Comparison of ENCODE assay signal across 1 cellular context in the genomic region with DNA sequence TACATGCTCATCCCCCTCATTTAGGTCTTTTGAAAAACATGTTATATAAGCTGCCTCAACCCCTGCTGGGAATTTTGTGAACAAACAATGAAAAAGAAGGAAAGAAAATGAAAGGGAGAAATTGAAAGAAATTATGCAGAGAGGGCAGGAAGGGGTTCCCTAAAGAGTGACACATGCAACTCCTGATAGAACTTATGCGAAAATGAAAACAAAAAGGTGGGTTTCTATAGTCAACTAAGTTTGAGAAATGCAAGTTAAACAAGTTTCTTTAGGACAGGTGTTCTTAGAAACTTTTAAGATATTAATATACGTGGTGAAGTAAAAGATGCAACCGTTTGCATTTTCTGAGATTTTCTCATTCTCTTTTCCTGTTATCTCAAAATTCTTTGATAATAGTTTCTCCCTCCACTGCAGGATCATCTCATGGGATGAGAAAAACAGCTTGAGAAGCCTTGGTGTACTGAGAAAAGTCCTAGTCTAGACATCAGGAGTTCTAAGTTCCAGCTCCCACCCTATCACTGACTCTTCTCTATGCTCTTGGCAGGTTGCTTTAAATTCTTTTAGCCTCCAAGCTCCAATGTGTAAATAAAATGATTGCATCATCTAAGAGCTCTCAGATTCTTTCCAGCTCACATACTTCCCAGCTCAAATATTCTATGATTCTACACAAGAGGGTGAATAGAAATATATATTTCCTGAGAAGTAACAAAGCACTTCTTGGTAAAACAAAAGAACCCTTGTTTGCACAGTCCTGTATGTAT.
TF ChIP-seq lines count a peak whose summit lies in the region.

No MANE protein-coding gene starts in this region.

TF ChIP-seq in K562, 482 proteins besides CTCF, POLR2A, EP300 and RAD21 (continued from another document):
- TF ChIP-seq, protein P1, sequence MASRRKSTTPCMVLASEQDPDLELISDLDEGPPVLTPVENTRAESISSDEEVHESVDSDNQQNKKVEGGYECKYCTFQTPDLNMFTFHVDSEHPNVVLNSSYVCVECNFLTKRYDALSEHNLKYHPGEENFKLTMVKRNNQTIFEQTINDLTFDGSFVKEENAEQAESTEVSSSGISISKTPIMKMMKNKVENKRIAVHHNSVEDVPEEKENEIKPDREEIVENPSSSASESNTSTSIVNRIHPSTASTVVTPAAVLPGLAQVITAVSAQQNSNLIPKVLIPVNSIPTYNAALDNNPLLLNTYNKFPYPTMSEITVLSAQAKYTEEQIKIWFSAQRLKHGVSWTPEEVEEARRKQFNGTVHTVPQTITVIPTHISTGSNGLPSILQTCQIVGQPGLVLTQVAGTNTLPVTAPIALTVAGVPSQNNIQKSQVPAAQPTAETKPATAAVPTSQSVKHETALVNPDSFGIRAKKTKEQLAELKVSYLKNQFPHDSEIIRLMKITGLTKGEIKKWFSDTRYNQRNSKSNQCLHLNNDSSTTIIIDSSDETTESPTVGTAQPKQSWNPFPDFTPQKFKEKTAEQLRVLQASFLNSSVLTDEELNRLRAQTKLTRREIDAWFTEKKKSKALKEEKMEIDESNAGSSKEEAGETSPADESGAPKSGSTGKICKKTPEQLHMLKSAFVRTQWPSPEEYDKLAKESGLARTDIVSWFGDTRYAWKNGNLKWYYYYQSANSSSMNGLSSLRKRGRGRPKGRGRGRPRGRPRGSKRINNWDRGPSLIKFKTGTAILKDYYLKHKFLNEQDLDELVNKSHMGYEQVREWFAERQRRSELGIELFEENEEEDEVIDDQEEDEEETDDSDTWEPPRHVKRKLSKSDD (conservative IDR thresholded peaks at IDR 0.05; ENCODE audit: low read length) = no peak
- no peak for TF ChIP-seq DPF2 (IDR thresholded peaks at IDR 0.05)
- peak; percentile 87 for TF ChIP-seq ZSCAN32 (CRISPR knock-in tag; IDR thresholded peaks at IDR 0.05)
- TF ChIP-seq RUNX1 (IDR thresholded peaks at IDR 0.05; ENCODE audit: low read depth) = no peak
- TF ChIP-seq HNRNPL (IDR thresholded peaks at IDR 0.05; ENCODE audit: low read depth, low read length) = no peak
- TF ChIP-seq SAFB (IDR thresholded peaks at IDR 0.05; ENCODE audit: borderline replicate concordance, low read depth, low read length) = no peak
- TF ChIP-seq TRIM28 (IDR thresholded peaks at IDR 0.05) = no peak
- TF ChIP-seq ZNF75A (CRISPR knock-in tag; IDR thresholded peaks at IDR 0.05) = no peak
- no peak for TF ChIP-seq RBBP5 (IDR thresholded peaks at IDR 0.05; ENCODE audit: borderline replicate concordance, insufficient read depth, low read length, poor library complexity, severe bottlenecking)
- no peak for TF ChIP-seq RB1 (IDR thresholded peaks at IDR 0.05; ENCODE audit: low read depth)
- no peak for TF ChIP-seq ZNF12 (CRISPR knock-in tag; IDR thresholded peaks at IDR 0.05)
- TF ChIP-seq KAT7 (CRISPR knock-in tag; IDR thresholded peaks at IDR 0.05; ENCODE audit: borderline replicate concordance) = no peak
- TF ChIP-seq DDX20 (tag; IDR thresholded peaks at IDR 0.05; ENCODE audit: low read depth) = no peak
- TF ChIP-seq ZNF263 (CRISPR knock-in tag; IDR thresholded peaks at IDR 0.05; ENCODE audit: borderline replicate concordance) = no peak
- TF ChIP-seq, protein P2, sequence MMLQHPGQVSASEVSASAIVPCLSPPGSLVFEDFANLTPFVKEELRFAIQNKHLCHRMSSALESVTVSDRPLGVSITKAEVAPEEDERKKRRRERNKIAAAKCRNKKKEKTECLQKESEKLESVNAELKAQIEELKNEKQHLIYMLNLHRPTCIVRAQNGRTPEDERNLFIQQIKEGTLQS (IDR thresholded peaks at IDR 0.05) = peak; percentile 93
- TF ChIP-seq, protein P2 (CRISPR knock-in tag; conservative IDR thresholded peaks at IDR 0.05) = no peak
- TF ChIP-seq KHSRP (IDR thresholded peaks at IDR 0.05) = no peak
- TF ChIP-seq SMAD3 (CRISPR knock-in tag; conservative IDR thresholded peaks at IDR 0.05) = no peak
- TF ChIP-seq, protein P3, sequence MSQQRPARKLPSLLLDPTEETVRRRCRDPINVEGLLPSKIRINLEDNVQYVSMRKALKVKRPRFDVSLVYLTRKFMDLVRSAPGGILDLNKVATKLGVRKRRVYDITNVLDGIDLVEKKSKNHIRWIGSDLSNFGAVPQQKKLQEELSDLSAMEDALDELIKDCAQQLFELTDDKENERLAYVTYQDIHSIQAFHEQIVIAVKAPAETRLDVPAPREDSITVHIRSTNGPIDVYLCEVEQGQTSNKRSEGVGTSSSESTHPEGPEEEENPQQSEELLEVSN (IDR thresholded peaks at IDR 0.05; ENCODE audit: borderline replicate concordance in 1 of 2, extremely low read depth in 1 of 2, insufficient read depth in 1 of 2, insufficient read length in 1 of 2, low read depth in 1 of 2, low read length in 1 of 2, poor library complexity in 1 of 2, severe bottlenecking in 1 of 2) = no peak
- no peak for TF ChIP-seq ZNF695 (CRISPR knock-in tag; IDR thresholded peaks at IDR 0.05)
- TF ChIP-seq TSC22D4 (tag; IDR thresholded peaks at IDR 0.05) = no peak
- TF ChIP-seq CHD1 (IDR thresholded peaks at IDR 0.05; ENCODE audit: low read length) = no peak
- TF ChIP-seq, protein P4, sequence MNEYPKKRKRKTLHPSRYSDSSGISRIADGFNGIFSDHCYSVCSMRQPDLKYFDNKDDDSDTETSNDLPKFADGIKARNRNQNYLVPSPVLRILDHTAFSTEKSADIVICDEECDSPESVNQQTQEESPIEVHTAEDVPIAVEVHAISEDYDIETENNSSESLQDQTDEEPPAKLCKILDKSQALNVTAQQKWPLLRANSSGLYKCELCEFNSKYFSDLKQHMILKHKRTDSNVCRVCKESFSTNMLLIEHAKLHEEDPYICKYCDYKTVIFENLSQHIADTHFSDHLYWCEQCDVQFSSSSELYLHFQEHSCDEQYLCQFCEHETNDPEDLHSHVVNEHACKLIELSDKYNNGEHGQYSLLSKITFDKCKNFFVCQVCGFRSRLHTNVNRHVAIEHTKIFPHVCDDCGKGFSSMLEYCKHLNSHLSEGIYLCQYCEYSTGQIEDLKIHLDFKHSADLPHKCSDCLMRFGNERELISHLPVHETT (CRISPR knock-in tag; conservative IDR thresholded peaks at IDR 0.05 in 1 of 2, IDR thresholded peaks at IDR 0.05 in 1 of 2) = no peak
- no peak for TF ChIP-seq ZNF41 (CRISPR knock-in tag; conservative IDR thresholded peaks at IDR 0.05)
- no peak for TF ChIP-seq BRCA1 (IDR thresholded peaks at IDR 0.05)
- TF ChIP-seq BRCA1 (CRISPR knock-in tag; IDR thresholded peaks at IDR 0.05) = no peak
- no peak for TF ChIP-seq STAG1 (CRISPR knock-in tag; IDR thresholded peaks at IDR 0.05; ENCODE audit: borderline replicate concordance)
TF ChIP-seq in K562: peak in this region for 10.
